In the genomic region with DNA sequence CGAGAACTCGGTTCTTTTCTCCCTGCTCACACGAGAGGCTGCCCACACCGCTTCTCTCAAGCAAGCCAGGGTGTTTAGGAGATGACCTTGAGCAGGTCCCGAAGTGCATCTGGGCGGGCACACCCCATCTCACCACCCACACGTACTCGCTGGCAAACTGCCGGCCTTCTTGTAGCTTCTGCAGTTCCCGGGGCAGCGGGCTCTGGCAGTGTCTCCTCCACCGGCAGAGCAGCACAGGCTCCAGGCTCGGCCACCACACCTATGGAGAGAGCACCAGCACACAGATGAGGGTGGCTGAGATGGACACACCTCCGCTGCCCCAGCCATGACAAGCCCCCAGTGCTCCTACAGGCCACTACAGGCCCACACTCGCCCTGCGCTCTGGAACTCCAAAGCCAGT, we compare ENCODE assay signal across 1 cellular context.
TF ChIP-seq lines count a peak whose summit lies in the region.

No MANE protein-coding gene starts in this region.

TF ChIP-seq in HepG2, 621 proteins besides CTCF, POLR2A, EP300 and RAD21:
- TF ChIP-seq AGO2 (optimal IDR thresholded peaks at IDR 0.05; ENCODE audit: low read depth, low read length) (peak; percentile 45), HHEX (CRISPR knock-in tag; IDR thresholded peaks at IDR 0.05) (no peak), DNMT1 (CRISPR knock-in tag; IDR thresholded peaks at IDR 0.05) (0 out of 2 replicates have a peak, but pooled peaks have one; percentile 41)
TF ChIP-seq in HepG2: peak in this region for 2.
